In the genomic region with DNA sequence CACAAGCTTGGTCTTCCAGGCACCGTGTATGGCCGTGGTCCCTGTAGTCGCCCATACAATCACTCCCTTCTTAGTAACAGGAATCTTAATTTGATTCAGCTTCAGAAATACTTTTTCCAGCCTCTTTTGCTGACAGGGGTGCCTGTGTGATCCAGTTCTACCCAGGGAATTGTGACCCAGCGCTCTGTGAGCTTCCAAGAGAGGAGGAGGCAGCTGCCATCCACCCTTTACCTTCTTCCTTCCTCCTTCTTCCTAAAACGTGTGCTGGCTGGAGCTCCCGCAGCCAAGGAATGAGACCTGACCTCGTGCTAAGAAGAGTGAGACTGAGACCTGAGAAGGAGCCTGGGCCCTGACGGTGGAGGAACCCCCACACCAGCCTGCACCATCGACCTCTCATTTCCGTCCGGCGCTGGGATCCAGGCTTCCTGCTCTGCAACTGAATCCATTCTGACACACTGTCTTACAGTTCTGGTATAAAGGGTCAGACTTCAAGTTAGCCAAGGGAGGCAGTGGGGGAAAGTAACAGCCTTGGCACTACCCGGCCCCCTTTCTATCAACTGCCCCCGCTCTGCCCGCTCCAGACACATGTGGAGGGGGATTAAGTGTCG, we compare ENCODE assay signal across 9 cellular contexts. TPM values are rescaled to one million over a fixed set of nuclear protein-coding genes. Genes with fewer than 3 reads are reported as not detected.
A peak's percentile ranks its signal among the peaks of the same experiment; 100 is the strongest.
DNase-seq lines count a peak whose midpoint lies in the region; ATAC-seq and TF ChIP-seq lines count a peak whose summit lies in the region.
"Had no signal": no experiment of that assay in that cellular context is flagged by ENCODE, and none has a peak within 500 bp of the region (broad histone marks: within the 10 kb centered on the region; RNA-seq: fewer than 3 reads in every experiment).

No MANE protein-coding gene starts in this region.

- intact Hi-C loops in CD4-positive, alpha-beta T cell (cut with DNase I, micrococcal nuclease), result loop anchor here (2.0 to 10.0 kb wide), 4 partner anchors 14 to 371 kb away; no protein-coding TSS in a partner anchor

- no peak for TF ChIP-seq CTCF in CD4-positive, alpha-beta T cell (IDR thresholded peaks at IDR 0.05)
- TF ChIP-seq CTCF in VCaP (conservative IDR thresholded peaks at IDR 0.05), result no peak
- no peak for TF ChIP-seq CTCF in glutamatergic neuron (IDR thresholded peaks at IDR 0.05; ENCODE audit: partially characterized antibody, unreplicated experiment)
- no peak for TF ChIP-seq CTCF in parathyroid adenoma (IDR thresholded peaks at IDR 0.05)

- no peaks in the 10 kb centered on the region for H3K27me3 ChIP-seq in CD4-positive, alpha-beta T cell (ENCODE audit: control insufficient read depth, insufficient read depth, low read length)
- no peaks in the 10 kb centered on the region for H3K27me3 ChIP-seq in parathyroid adenoma (ENCODE audit: control insufficient read depth, insufficient read depth, low read length)

- no peaks in the 10 kb centered on the region for H3K4me1 ChIP-seq in parathyroid adenoma
- H3K4me1 ChIP-seq: HAP-1 had no signal

- H3K27me3 Mint-ChIP-seq in CD4-positive, alpha-beta T cell, result no peaks in the 10 kb centered on the region
- no peaks in the 10 kb centered on the region for H3K27me3 Mint-ChIP-seq in glutamatergic neuron (ENCODE audit: unreplicated experiment)

- POLR2A ChIA-PET in CD4-positive, alpha-beta T cell (lab: Charles Lee), result interaction anchor here (0.6 to 6.8 kb wide), 5 partner anchors 16 to 80 kb away, joined by 3 to 40 read pairs (median 4); partner anchors contain the start of gene MGAT1

- no peak overlapping the region for H3K9ac ChIP-seq in parathyroid adenoma

- CTCF ChIA-PET in CD4-positive, alpha-beta T cell (lab: Charles Lee), result no interaction called here

- no peak overlapping the region for H3K4me2 ChIP-seq in parathyroid adenoma (ENCODE audit: low read length)

- no peaks in the 10 kb centered on the region for H3K9me3 Mint-ChIP-seq in CD4-positive, alpha-beta T cell
- H3K9me3 Mint-ChIP-seq in glutamatergic neuron (ENCODE audit: unreplicated experiment), result peaks cover 9% of the 10 kb centered on the region

- DNase-seq in CD4-positive, alpha-beta T cell, result no peak
- DNase-seq in glutamatergic neuron (no peak), NCI-H2107 treated with DMSO at 0.1 percent for 48 hours (lab: John Stamatoyannopoulos, UW; ENCODE audit: unreplicated experiment) (no peak), MV-4-11 (lab: John Stamatoyannopoulos, UW) (no peak), DMS114 treated with DMSO at 0.1 percent for 48 hours (lab: John Stamatoyannopoulos, UW; ENCODE audit: unreplicated experiment) (no peak)

- peaks cover 45% of the 10 kb centered on the region for H3K4me1 Mint-ChIP-seq in CD4-positive, alpha-beta T cell (ENCODE audit: low read depth)
- H3K4me1 Mint-ChIP-seq in glutamatergic neuron (ENCODE audit: low read depth, unreplicated experiment), result peaks cover 26% of the 10 kb centered on the region

- no peak overlapping the region for H3K4me3 Mint-ChIP-seq in CD4-positive, alpha-beta T cell
- H3K4me3 Mint-ChIP-seq in glutamatergic neuron (ENCODE audit: unreplicated experiment), result peak overlapping the region; percentile 55

- no peaks in the 10 kb centered on the region for H3K36me3 ChIP-seq in parathyroid adenoma (ENCODE audit: control insufficient read depth, insufficient read depth, low read length)

- no peak overlapping the region for H3K4me3 ChIP-seq in parathyroid adenoma (ENCODE audit: low read depth, low read length)
- H3K4me3 ChIP-seq: HAP-1 had no signal

- no peaks in the 10 kb centered on the region for H3K9me3 ChIP-seq in CD4-positive, alpha-beta T cell (ENCODE audit: control insufficient read depth, low read length)
- H3K9me3 ChIP-seq in parathyroid adenoma (ENCODE audit: control insufficient read depth, low read length), result no peaks in the 10 kb centered on the region
- H3K9me3 ChIP-seq: HAP-1 had no signal

- no peak overlapping the region for H2AFZ ChIP-seq in parathyroid adenoma

- H3K27ac ChIP-seq in CD4-positive, alpha-beta T cell (ENCODE audit: low read depth, low read length), result peak overlapping the region; percentile 17
- H3K27ac ChIP-seq in VCaP, result peak overlapping the region; percentile 36
- peak overlapping the region; percentile 22 for H3K27ac ChIP-seq in parathyroid adenoma

- H3K36me3 Mint-ChIP-seq in CD4-positive, alpha-beta T cell (ENCODE audit: low read depth), result peaks cover 30% of the 10 kb centered on the region
- no peaks in the 10 kb centered on the region for H3K36me3 Mint-ChIP-seq in glutamatergic neuron (ENCODE audit: unreplicated experiment)

- ATAC-seq in CD4-positive, alpha-beta T cell (ENCODE audit: poor library complexity), result no peak
- no peak for ATAC-seq in HG03139 (IDR thresholded peaks at IDR 0.05; ENCODE audit: unreplicated experiment)

- peak overlapping the region; percentile 85 for H3K27ac Mint-ChIP-seq in CD4-positive, alpha-beta T cell
- H3K27ac Mint-ChIP-seq in glutamatergic neuron (ENCODE audit: unreplicated experiment), result peak overlapping the region; percentile 77

- H3K79me2 ChIP-seq in parathyroid adenoma, result peaks cover 13% of the 10 kb centered on the region

RNA-seq across cellular contexts. Expression of gene MGAT1, which starts 16.1 kb away (rescaled TPM):
- 10 to 100 TPM; 49.0 to 60.2 TPM for total RNA-seq in CD4-positive, alpha-beta T cell
- total RNA-seq in glutamatergic neuron (ENCODE audit: unreplicated experiment), result 45.6 TPM

RNA-seq across cellular contexts. Expression of gene OR2Y1, which starts 46.6 kb away (rescaled TPM):
- not detected for total RNA-seq in CD4-positive, alpha-beta T cell
- total RNA-seq in glutamatergic neuron (ENCODE audit: unreplicated experiment), result not detected
